ENCODE assay signal across 2 cellular contexts in the genomic region with DNA sequence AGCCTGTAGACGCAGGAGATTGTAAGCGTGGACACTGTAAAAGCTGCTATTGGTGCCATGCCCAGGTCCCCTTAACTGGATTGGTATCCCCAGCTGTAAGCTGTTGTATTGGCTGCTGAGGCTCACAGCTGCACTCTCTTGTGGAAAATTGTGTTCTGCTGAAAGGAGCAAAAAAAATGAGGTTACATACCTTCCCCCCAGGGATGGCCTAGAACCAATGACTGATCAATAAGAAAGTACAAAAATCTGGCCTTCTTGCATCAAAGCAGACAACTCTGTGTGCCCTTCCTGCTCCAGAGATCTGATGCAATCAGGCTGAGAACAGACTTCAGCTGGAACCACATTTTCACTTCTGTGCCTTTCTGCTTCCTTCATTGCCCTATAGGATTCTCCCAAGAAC.
TF ChIP-seq lines count a peak whose summit lies in the region.

No MANE protein-coding gene starts in this region.

TF ChIP-seq in liver, 16 proteins besides CTCF, POLR2A, EP300 and RAD21 (continued from another document):
- TF ChIP-seq HNF4A (conservative IDR thresholded peaks at IDR 0.05) (peak; percentile 83 to 91), FOXA1 (IDR thresholded peaks at IDR 0.05) (no peak), GABPA (IDR thresholded peaks at IDR 0.05 in 1 of 2, conservative IDR thresholded peaks at IDR 0.05 in 1 of 2) (peak in 1 of 2 donors; percentile 32), YY1 (IDR thresholded peaks at IDR 0.05) (peak; percentile 67), RXRA (IDR thresholded peaks at IDR 0.05) (peak; percentile 81 to 89), JUND (IDR thresholded peaks at IDR 0.05) (peak in 1 of 2 donors; percentile 75)
- TF ChIP-seq, protein P1, sequence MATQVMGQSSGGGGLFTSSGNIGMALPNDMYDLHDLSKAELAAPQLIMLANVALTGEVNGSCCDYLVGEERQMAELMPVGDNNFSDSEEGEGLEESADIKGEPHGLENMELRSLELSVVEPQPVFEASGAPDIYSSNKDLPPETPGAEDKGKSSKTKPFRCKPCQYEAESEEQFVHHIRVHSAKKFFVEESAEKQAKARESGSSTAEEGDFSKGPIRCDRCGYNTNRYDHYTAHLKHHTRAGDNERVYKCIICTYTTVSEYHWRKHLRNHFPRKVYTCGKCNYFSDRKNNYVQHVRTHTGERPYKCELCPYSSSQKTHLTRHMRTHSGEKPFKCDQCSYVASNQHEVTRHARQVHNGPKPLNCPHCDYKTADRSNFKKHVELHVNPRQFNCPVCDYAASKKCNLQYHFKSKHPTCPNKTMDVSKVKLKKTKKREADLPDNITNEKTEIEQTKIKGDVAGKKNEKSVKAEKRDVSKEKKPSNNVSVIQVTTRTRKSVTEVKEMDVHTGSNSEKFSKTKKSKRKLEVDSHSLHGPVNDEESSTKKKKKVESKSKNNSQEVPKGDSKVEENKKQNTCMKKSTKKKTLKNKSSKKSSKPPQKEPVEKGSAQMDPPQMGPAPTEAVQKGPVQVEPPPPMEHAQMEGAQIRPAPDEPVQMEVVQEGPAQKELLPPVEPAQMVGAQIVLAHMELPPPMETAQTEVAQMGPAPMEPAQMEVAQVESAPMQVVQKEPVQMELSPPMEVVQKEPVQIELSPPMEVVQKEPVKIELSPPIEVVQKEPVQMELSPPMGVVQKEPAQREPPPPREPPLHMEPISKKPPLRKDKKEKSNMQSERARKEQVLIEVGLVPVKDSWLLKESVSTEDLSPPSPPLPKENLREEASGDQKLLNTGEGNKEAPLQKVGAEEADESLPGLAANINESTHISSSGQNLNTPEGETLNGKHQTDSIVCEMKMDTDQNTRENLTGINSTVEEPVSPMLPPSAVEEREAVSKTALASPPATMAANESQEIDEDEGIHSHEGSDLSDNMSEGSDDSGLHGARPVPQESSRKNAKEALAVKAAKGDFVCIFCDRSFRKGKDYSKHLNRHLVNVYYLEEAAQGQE (IDR thresholded peaks at IDR 0.05), result no peak
- TF ChIP-seq, protein P2, sequence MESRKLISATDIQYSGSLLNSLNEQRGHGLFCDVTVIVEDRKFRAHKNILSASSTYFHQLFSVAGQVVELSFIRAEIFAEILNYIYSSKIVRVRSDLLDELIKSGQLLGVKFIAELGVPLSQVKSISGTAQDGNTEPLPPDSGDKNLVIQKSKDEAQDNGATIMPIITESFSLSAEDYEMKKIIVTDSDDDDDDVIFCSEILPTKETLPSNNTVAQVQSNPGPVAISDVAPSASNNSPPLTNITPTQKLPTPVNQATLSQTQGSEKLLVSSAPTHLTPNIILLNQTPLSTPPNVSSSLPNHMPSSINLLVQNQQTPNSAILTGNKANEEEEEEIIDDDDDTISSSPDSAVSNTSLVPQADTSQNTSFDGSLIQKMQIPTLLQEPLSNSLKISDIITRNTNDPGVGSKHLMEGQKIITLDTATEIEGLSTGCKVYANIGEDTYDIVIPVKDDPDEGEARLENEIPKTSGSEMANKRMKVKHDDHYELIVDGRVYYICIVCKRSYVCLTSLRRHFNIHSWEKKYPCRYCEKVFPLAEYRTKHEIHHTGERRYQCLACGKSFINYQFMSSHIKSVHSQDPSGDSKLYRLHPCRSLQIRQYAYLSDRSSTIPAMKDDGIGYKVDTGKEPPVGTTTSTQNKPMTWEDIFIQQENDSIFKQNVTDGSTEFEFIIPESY (IDR thresholded peaks at IDR 0.05), result peak; percentile 32

TF ChIP-seq in HepG2, 621 proteins besides CTCF, POLR2A, EP300 and RAD21 (continued from another document):
- TF ChIP-seq, protein P3, sequence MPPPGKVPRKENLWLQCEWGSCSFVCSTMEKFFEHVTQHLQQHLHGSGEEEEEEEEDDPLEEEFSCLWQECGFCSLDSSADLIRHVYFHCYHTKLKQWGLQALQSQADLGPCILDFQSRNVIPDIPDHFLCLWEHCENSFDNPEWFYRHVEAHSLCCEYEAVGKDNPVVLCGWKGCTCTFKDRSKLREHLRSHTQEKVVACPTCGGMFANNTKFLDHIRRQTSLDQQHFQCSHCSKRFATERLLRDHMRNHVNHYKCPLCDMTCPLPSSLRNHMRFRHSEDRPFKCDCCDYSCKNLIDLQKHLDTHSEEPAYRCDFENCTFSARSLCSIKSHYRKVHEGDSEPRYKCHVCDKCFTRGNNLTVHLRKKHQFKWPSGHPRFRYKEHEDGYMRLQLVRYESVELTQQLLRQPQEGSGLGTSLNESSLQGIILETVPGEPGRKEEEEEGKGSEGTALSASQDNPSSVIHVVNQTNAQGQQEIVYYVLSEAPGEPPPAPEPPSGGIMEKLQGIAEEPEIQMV (CRISPR knock-in tag; IDR thresholded peaks at IDR 0.05; ENCODE audit: low read depth), result no peak
- no peak for TF ChIP-seq ZNF562 (CRISPR knock-in tag; IDR thresholded peaks at IDR 0.05; ENCODE audit: borderline replicate concordance)
- TF ChIP-seq ZNF563 (CRISPR knock-in tag; IDR thresholded peaks at IDR 0.05), result no peak
- TF ChIP-seq PAWR (CRISPR knock-in tag; IDR thresholded peaks at IDR 0.05; ENCODE audit: borderline replicate concordance), result no peak
- no peak for TF ChIP-seq FOXA3 (CRISPR knock-in tag; IDR thresholded peaks at IDR 0.05)
- no peak for TF ChIP-seq CBX1 (IDR thresholded peaks at IDR 0.05; ENCODE audit: low read depth)
- no peak for TF ChIP-seq ZBTB7A (CRISPR knock-in tag; IDR thresholded peaks at IDR 0.05)
- TF ChIP-seq ZNF781 (CRISPR knock-in tag; IDR thresholded peaks at IDR 0.05; ENCODE audit: borderline replicate concordance, not compliant biosample characterization), result no peak
- TF ChIP-seq JUND (CRISPR knock-in tag; IDR thresholded peaks at IDR 0.05), result no peak
- TF ChIP-seq FOXO1 (CRISPR knock-in tag; IDR thresholded peaks at IDR 0.05), result no peak
- no peak for TF ChIP-seq NFATC3 (CRISPR knock-in tag; IDR thresholded peaks at IDR 0.05)
- TF ChIP-seq, protein P4, sequence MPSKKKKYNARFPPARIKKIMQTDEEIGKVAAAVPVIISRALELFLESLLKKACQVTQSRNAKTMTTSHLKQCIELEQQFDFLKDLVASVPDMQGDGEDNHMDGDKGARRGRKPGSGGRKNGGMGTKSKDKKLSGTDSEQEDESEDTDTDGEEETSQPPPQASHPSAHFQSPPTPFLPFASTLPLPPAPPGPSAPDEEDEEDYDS (CRISPR knock-in tag; IDR thresholded peaks at IDR 0.05), result no peak
- TF ChIP-seq, protein P5, sequence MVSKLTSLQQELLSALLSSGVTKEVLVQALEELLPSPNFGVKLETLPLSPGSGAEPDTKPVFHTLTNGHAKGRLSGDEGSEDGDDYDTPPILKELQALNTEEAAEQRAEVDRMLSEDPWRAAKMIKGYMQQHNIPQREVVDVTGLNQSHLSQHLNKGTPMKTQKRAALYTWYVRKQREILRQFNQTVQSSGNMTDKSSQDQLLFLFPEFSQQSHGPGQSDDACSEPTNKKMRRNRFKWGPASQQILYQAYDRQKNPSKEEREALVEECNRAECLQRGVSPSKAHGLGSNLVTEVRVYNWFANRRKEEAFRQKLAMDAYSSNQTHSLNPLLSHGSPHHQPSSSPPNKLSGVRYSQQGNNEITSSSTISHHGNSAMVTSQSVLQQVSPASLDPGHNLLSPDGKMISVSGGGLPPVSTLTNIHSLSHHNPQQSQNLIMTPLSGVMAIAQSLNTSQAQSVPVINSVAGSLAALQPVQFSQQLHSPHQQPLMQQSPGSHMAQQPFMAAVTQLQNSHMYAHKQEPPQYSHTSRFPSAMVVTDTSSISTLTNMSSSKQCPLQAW (CRISPR knock-in tag; IDR thresholded peaks at IDR 0.05), result no peak
TF ChIP-seq in HepG2: peak in this region for 0.
